ENCODE assay signal across 1 cellular context in the genomic region with DNA sequence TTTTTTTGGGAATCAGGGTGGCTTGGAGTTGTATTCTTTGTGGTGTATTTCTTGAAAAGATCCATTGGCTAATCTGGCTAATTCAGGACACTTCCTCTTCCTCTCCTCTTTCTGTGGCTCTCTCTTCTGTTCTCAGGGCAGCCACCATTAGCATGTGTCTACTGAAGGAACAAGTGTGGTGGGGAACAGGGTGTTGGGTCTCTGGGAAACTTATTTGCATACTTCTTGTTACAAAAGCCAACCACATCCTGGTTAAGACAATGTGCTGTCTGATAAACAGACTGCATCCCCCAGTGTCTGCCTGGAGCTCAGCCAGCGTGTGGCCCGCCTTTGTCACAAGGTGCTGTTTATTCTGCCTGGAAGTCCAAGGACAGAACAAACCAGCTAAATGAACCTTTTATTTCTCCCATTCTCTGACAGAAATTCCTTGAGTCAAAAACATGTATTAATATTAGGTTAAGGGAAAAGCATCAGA.
TF ChIP-seq lines count a peak whose summit lies in the region.

No MANE protein-coding gene starts in this region.

TF ChIP-seq in HepG2, 621 proteins besides CTCF, POLR2A, EP300 and RAD21 (continued from another document and continues in another):
- TF ChIP-seq ZBTB4 (CRISPR knock-in tag; IDR thresholded peaks at IDR 0.05; ENCODE audit: borderline replicate concordance): no peak
- no peak for TF ChIP-seq NR2F1 (CRISPR knock-in tag; IDR thresholded peaks at IDR 0.05)
- no peak for TF ChIP-seq YEATS4 (CRISPR knock-in tag; IDR thresholded peaks at IDR 0.05; ENCODE audit: borderline replicate concordance)
- no peak for TF ChIP-seq FOSL1 (CRISPR knock-in tag; IDR thresholded peaks at IDR 0.05; ENCODE audit: borderline replicate concordance)
- 0 out of 2 replicates have a peak, but pooled peaks have one; percentile 36 for TF ChIP-seq ZNF556 (CRISPR knock-in tag; IDR thresholded peaks at IDR 0.05; ENCODE audit: borderline replicate concordance)
- TF ChIP-seq MIXL1 (CRISPR knock-in tag; IDR thresholded peaks at IDR 0.05): peak; percentile 83
- TF ChIP-seq GZF1 (CRISPR knock-in tag; IDR thresholded peaks at IDR 0.05): no peak
- TF ChIP-seq NFKB2 (CRISPR knock-in tag; IDR thresholded peaks at IDR 0.05; ENCODE audit: borderline replicate concordance): no peak
- peak; percentile 45; the same call in 1 of the 2 replicates for TF ChIP-seq KDM6A (CRISPR knock-in tag; IDR thresholded peaks at IDR 0.05; ENCODE audit: low read depth)
- TF ChIP-seq FOXP1 (IDR thresholded peaks at IDR 0.05): peak; percentile 83
- TF ChIP-seq FOXP1 (CRISPR knock-in tag; IDR thresholded peaks at IDR 0.05): peak; percentile 98
- TF ChIP-seq, protein P1, sequence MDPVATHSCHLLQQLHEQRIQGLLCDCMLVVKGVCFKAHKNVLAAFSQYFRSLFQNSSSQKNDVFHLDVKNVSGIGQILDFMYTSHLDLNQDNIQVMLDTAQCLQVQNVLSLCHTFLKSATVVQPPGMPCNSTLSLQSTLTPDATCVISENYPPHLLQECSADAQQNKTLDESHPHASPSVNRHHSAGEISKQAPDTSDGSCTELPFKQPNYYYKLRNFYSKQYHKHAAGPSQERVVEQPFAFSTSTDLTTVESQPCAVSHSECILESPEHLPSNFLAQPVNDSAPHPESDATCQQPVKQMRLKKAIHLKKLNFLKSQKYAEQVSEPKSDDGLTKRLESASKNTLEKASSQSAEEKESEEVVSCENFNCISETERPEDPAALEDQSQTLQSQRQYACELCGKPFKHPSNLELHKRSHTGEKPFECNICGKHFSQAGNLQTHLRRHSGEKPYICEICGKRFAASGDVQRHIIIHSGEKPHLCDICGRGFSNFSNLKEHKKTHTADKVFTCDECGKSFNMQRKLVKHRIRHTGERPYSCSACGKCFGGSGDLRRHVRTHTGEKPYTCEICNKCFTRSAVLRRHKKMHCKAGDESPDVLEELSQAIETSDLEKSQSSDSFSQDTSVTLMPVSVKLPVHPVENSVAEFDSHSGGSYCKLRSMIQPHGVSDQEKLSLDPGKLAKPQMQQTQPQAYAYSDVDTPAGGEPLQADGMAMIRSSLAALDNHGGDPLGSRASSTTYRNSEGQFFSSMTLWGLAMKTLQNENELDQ (CRISPR knock-in tag; IDR thresholded peaks at IDR 0.05; ENCODE audit: borderline replicate concordance): no peak
- TF ChIP-seq, protein P2, sequence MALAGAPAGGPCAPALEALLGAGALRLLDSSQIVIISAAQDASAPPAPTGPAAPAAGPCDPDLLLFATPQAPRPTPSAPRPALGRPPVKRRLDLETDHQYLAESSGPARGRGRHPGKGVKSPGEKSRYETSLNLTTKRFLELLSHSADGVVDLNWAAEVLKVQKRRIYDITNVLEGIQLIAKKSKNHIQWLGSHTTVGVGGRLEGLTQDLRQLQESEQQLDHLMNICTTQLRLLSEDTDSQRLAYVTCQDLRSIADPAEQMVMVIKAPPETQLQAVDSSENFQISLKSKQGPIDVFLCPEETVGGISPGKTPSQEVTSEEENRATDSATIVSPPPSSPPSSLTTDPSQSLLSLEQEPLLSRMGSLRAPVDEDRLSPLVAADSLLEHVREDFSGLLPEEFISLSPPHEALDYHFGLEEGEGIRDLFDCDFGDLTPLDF (CRISPR knock-in tag; IDR thresholded peaks at IDR 0.05): no peak
- no peak for TF ChIP-seq ZNF383 (CRISPR knock-in tag; IDR thresholded peaks at IDR 0.05; ENCODE audit: borderline replicate concordance)
- no peak for TF ChIP-seq ZNF549 (CRISPR knock-in tag; IDR thresholded peaks at IDR 0.05)
- TF ChIP-seq CENPX (CRISPR knock-in tag; IDR thresholded peaks at IDR 0.05): no peak
- no peak for TF ChIP-seq SNAI1 (CRISPR knock-in tag; IDR thresholded peaks at IDR 0.05; ENCODE audit: borderline replicate concordance)
- TF ChIP-seq RFX1 (IDR thresholded peaks at IDR 0.05): no peak
- no peak for TF ChIP-seq ZNF234 (CRISPR knock-in tag; conservative IDR thresholded peaks at IDR 0.05)
- no peak for TF ChIP-seq ZSCAN21 (CRISPR knock-in tag; IDR thresholded peaks at IDR 0.05; ENCODE audit: borderline replicate concordance)
- TF ChIP-seq SOX6 (IDR thresholded peaks at IDR 0.05): no peak
- peak; percentile 99 for TF ChIP-seq SOX6 (CRISPR knock-in tag; IDR thresholded peaks at IDR 0.05)
- TF ChIP-seq, protein P3, sequence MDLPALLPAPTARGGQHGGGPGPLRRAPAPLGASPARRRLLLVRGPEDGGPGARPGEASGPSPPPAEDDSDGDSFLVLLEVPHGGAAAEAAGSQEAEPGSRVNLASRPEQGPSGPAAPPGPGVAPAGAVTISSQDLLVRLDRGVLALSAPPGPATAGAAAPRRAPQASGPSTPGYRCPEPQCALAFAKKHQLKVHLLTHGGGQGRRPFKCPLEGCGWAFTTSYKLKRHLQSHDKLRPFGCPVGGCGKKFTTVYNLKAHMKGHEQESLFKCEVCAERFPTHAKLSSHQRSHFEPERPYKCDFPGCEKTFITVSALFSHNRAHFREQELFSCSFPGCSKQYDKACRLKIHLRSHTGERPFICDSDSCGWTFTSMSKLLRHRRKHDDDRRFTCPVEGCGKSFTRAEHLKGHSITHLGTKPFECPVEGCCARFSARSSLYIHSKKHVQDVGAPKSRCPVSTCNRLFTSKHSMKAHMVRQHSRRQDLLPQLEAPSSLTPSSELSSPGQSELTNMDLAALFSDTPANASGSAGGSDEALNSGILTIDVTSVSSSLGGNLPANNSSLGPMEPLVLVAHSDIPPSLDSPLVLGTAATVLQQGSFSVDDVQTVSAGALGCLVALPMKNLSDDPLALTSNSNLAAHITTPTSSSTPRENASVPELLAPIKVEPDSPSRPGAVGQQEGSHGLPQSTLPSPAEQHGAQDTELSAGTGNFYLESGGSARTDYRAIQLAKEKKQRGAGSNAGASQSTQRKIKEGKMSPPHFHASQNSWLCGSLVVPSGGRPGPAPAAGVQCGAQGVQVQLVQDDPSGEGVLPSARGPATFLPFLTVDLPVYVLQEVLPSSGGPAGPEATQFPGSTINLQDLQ (CRISPR knock-in tag; IDR thresholded peaks at IDR 0.05): no peak
- TF ChIP-seq, protein P4, sequence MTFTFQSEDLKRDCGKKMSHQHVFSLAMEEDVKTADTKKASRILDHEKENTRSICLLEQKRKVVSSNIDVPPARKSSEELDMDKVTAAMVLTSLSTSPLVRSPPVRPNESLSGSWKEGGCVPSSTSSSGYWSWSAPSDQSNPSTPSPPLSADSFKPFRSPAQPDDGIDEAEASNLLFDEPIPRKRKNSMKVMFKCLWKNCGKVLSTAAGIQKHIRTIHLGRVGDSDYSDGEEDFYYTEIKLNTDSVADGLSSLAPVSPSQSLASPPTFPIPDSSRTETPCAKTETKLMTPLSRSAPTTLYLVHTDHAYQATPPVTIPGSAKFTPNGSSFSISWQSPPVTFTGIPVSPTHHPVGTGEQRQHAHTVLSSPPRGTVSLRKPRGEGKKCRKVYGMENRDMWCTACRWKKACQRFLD (CRISPR knock-in tag; IDR thresholded peaks at IDR 0.05; ENCODE audit: borderline replicate concordance): no peak
- no peak for TF ChIP-seq ZNF256 (CRISPR knock-in tag; conservative IDR thresholded peaks at IDR 0.05)
- no peak for TF ChIP-seq ZBTB42 (CRISPR knock-in tag; IDR thresholded peaks at IDR 0.05)
- TF ChIP-seq ZSCAN12 (CRISPR knock-in tag; IDR thresholded peaks at IDR 0.05): no peak
- TF ChIP-seq CREB1 (IDR thresholded peaks at IDR 0.05): no peak
- peak; percentile 55; the same call in 1 of the 2 replicates for TF ChIP-seq CREB1 (CRISPR knock-in tag; IDR thresholded peaks at IDR 0.05)
- TF ChIP-seq, protein P5, sequence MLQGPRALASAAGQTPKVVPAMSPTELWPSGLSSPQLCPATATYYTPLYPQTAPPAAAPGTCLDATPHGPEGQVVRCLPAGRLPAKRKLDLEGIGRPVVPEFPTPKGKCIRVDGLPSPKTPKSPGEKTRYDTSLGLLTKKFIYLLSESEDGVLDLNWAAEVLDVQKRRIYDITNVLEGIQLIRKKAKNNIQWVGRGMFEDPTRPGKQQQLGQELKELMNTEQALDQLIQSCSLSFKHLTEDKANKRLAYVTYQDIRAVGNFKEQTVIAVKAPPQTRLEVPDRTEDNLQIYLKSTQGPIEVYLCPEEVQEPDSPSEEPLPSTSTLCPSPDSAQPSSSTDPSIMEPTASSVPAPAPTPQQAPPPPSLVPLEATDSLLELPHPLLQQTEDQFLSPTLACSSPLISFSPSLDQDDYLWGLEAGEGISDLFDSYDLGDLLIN (CRISPR knock-in tag; IDR thresholded peaks at IDR 0.05; ENCODE audit: borderline replicate concordance): no peak
- TF ChIP-seq, protein P6, sequence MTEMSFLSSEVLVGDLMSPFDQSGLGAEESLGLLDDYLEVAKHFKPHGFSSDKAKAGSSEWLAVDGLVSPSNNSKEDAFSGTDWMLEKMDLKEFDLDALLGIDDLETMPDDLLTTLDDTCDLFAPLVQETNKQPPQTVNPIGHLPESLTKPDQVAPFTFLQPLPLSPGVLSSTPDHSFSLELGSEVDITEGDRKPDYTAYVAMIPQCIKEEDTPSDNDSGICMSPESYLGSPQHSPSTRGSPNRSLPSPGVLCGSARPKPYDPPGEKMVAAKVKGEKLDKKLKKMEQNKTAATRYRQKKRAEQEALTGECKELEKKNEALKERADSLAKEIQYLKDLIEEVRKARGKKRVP (CRISPR knock-in tag; IDR thresholded peaks at IDR 0.05): no peak
- peak; percentile 47; the same call in 1 of the 2 replicates for TF ChIP-seq ZNF362 (CRISPR knock-in tag; IDR thresholded peaks at IDR 0.05; ENCODE audit: borderline replicate concordance)
- TF ChIP-seq PLSCR1 (CRISPR knock-in tag; IDR thresholded peaks at IDR 0.05; ENCODE audit: borderline replicate concordance): no peak
- TF ChIP-seq, protein P7, sequence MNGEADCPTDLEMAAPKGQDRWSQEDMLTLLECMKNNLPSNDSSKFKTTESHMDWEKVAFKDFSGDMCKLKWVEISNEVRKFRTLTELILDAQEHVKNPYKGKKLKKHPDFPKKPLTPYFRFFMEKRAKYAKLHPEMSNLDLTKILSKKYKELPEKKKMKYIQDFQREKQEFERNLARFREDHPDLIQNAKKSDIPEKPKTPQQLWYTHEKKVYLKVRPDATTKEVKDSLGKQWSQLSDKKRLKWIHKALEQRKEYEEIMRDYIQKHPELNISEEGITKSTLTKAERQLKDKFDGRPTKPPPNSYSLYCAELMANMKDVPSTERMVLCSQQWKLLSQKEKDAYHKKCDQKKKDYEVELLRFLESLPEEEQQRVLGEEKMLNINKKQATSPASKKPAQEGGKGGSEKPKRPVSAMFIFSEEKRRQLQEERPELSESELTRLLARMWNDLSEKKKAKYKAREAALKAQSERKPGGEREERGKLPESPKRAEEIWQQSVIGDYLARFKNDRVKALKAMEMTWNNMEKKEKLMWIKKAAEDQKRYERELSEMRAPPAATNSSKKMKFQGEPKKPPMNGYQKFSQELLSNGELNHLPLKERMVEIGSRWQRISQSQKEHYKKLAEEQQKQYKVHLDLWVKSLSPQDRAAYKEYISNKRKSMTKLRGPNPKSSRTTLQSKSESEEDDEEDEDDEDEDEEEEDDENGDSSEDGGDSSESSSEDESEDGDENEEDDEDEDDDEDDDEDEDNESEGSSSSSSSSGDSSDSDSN (CRISPR knock-in tag; IDR thresholded peaks at IDR 0.05): no peak
- TF ChIP-seq ZNF776 (CRISPR knock-in tag; IDR thresholded peaks at IDR 0.05): no peak
- no peak for TF ChIP-seq ZNF619 (CRISPR knock-in tag; IDR thresholded peaks at IDR 0.05)
- TF ChIP-seq, protein P8, sequence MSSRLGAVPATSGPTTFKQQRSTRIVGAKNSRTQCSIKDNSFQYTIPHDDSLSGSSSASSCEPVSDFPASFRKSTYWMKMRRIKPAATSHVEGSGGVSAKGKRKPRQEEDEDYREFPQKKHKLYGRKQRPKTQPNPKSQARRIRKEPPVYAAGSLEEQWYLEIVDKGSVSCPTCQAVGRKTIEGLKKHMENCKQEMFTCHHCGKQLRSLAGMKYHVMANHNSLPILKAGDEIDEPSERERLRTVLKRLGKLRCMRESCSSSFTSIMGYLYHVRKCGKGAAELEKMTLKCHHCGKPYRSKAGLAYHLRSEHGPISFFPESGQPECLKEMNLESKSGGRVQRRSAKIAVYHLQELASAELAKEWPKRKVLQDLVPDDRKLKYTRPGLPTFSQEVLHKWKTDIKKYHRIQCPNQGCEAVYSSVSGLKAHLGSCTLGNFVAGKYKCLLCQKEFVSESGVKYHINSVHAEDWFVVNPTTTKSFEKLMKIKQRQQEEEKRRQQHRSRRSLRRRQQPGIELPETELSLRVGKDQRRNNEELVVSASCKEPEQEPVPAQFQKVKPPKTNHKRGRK (CRISPR knock-in tag; IDR thresholded peaks at IDR 0.05): no peak
- TF ChIP-seq ZNF678 (CRISPR knock-in tag; IDR thresholded peaks at IDR 0.05): no peak
- no peak for TF ChIP-seq CCDC6 (CRISPR knock-in tag; IDR thresholded peaks at IDR 0.05)
- peak; percentile 88 for TF ChIP-seq HMG20B (CRISPR knock-in tag; conservative IDR thresholded peaks at IDR 0.05)
- TF ChIP-seq SOX5 (CRISPR knock-in tag; IDR thresholded peaks at IDR 0.05; ENCODE audit: borderline replicate concordance): peak; percentile 100
